Comparison of ENCODE assay signal across 8 cellular contexts in the genomic region with DNA sequence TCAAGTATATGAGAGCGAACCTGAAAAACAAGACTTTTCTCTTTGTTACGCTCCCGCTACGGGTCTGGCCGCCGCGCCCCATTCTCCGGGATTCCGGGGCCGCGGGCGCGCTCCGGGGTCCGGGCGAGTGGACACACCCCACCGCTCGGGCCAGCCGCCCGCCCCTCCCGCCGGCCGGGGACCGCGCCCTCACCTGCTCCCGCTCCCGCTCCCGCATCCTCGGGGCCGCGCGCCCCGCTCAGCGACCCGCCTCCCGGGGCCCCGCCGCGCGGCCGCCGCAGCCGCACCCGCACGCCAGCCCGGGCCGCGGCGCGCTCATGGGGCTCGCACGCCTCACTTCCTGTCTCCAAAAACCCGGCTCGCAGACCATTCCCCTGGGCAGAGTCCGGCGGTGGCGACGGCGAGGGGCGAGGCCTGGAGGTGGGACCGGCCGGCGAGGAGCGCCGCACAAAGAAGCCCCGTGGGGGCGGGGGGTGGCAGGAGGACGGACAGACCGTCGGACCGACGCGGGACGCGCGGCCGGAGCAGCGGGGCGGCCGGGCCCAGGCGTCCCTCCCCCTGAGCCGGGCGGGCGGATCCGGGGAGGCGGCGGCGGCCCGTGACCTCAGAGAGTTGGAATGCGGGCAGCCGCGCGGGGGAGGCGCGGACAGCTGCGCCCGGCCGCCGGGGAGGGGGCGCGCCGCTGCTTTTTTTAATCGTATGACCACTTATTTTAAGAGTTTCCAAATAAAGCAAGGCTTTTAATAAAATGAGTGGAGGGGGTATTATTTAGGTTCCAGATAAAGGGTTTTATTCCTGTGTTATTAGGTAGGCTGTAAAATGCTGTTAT. TPM values are rescaled to one million over a fixed set of nuclear protein-coding genes. Genes with fewer than 3 reads are reported as not detected.
DNase-seq lines count a peak whose midpoint lies in the region; ATAC-seq, FAIRE-seq and TF ChIP-seq lines count a peak whose summit lies in the region.

PTPN21 (minus strand) TSS at position 550 of the 829 bp plus-strand sequence. CDS start 4,590 bp downstream, outside the sequence.

- peaks cover 15 to 48% (median 33%) of the 10 kb centered on the region in 4 donors for H3K4me1 Mint-ChIP-seq in CD4-positive, CD25-positive, alpha-beta regulatory T cell
- peaks cover 15% of the 10 kb centered on the region for H3K4me1 Mint-ChIP-seq in astrocyte (ENCODE audit: low read depth, unreplicated experiment)

- peaks cover 43% of the 10 kb centered on the region for H3K79me2 ChIP-seq in astrocyte (ENCODE audit: insufficient read depth, low read length)

- H3K27me3 Mint-ChIP-seq in CD4-positive, CD25-positive, alpha-beta regulatory T cell: peaks cover 79% of the 10 kb centered on the region
- H3K27me3 Mint-ChIP-seq in astrocyte (ENCODE audit: low read depth, unreplicated experiment): no peaks in the 10 kb centered on the region

- H3K4me2 ChIP-seq in astrocyte (ENCODE audit: low read length): peak within 1 kb of the TSS; percentile 89

- ATAC-seq in CD4-positive, CD25-positive, alpha-beta regulatory T cell (ENCODE audit: low read depth in 2 of 2): no peak
- ATAC-seq in left cardiac atrium (peak; percentile 88 to 93), HG02870 (IDR thresholded peaks at IDR 0.05; ENCODE audit: unreplicated experiment) (no peak)

- H3K4me1 ChIP-seq in CD4-positive, CD25-positive, alpha-beta regulatory T cell (ENCODE audit: control insufficient read depth, insufficient read depth, low read length, poor library complexity, severe bottlenecking): peaks cover 37% of the 10 kb centered on the region
- H3K4me1 ChIP-seq in astrocyte (ENCODE audit: insufficient read depth, low read length) (peaks cover 27% of the 10 kb centered on the region), ovary (ENCODE audit: insufficient read depth) (peaks cover 2% of the 10 kb centered on the region)

- peak within 1 kb of the TSS; percentile 91 for H3K9ac ChIP-seq in astrocyte (ENCODE audit: low read length)

- H3K27me3 ChIP-seq in CD4-positive, CD25-positive, alpha-beta regulatory T cell (ENCODE audit: control insufficient read depth, insufficient read depth, low read length): peaks cover 42% of the 10 kb centered on the region
- H3K27me3 ChIP-seq in astrocyte (ENCODE audit: insufficient read depth, low read length) (no peaks in the 10 kb centered on the region), ovary (no peaks in the 10 kb centered on the region)

- TF ChIP-seq CTCF in astrocyte (IDR thresholded peaks at IDR 0.05; ENCODE audit: insufficient read depth, low read depth, low read length) (no peak), ovary (IDR thresholded peaks at IDR 0.05) (no peak)

- peaks cover 0 to 3% (median 0%) of the 10 kb centered on the region in 7 donors for H3K9me3 Mint-ChIP-seq in CD4-positive, CD25-positive, alpha-beta regulatory T cell
- H3K9me3 Mint-ChIP-seq in astrocyte (ENCODE audit: unreplicated experiment): no peaks in the 10 kb centered on the region

- H3K36me3 ChIP-seq in CD4-positive, CD25-positive, alpha-beta regulatory T cell (ENCODE audit: control insufficient read depth, insufficient read depth, low read length): no peaks in the 10 kb centered on the region
- H3K36me3 ChIP-seq in astrocyte (ENCODE audit: insufficient read depth, low read length): no peaks in the 10 kb centered on the region
- H3K36me3 ChIP-seq in ovary: no peaks in the 10 kb centered on the region

- no peak within 1 kb of the TSS for H3K27ac ChIP-seq in CD4-positive, CD25-positive, alpha-beta regulatory T cell (ENCODE audit: insufficient read depth, low read length, poor library complexity, severe bottlenecking)
- H3K27ac ChIP-seq in astrocyte (ENCODE audit: low read depth, low read length) (peak within 1 kb of the TSS; percentile 70), ovary (peak within 1 kb of the TSS; percentile 83 to 88)

- peak; percentile 71 for TF ChIP-seq POLR2A in ovary (IDR thresholded peaks at IDR 0.05)

- no peak for TF ChIP-seq EP300 in ovary (IDR thresholded peaks at IDR 0.05)

- peaks cover 27% of the 10 kb centered on the region for H4K20me1 ChIP-seq in astrocyte (ENCODE audit: insufficient read depth, low read length)

- FAIRE-seq in GM19239 (lab: Jason Lieb, UNC) (no peak), astrocyte (lab: Jason Lieb, UNC) (no peak)

- intact Hi-C loops in left cardiac atrium (cut with DNase I): loop anchor here in 1 of 2 donors (10.0 kb wide), 1 partner anchor 60 kb away; no protein-coding TSS in a partner anchor
- intact Hi-C loops in ovary (cut with DNase I): loop anchor here (5.0 to 10.0 kb wide), 4 partner anchors 60 to 352 kb away; partner anchors contain the start of gene SPATA7 (in 1 of the 4)

- 0 to 1% (median 1%) methylated on average over 54 to 103 of the region's 103 CpGs for WGBS in ovary, 3 donors

- peak within 1 kb of the TSS in 1 of 3 donors; percentile 79 for H3K27ac Mint-ChIP-seq in CD4-positive, CD25-positive, alpha-beta regulatory T cell
- peak within 1 kb of the TSS; percentile 88 for H3K27ac Mint-ChIP-seq in astrocyte (ENCODE audit: unreplicated experiment)

- peak within 1 kb of the TSS; percentile 76 to 89 (median 78) for H3K4me3 Mint-ChIP-seq in CD4-positive, CD25-positive, alpha-beta regulatory T cell
- peak within 1 kb of the TSS; percentile 92 for H3K4me3 Mint-ChIP-seq in astrocyte (ENCODE audit: unreplicated experiment)

- peak within 1 kb of the TSS; percentile 49 for H2AFZ ChIP-seq in astrocyte (ENCODE audit: low read depth, low read length)

- H3K36me3 Mint-ChIP-seq in CD4-positive, CD25-positive, alpha-beta regulatory T cell: no peaks in the 10 kb centered on the region
- peaks cover 2% of the 10 kb centered on the region for H3K36me3 Mint-ChIP-seq in astrocyte (ENCODE audit: low read depth, unreplicated experiment)

- H3K9me3 ChIP-seq in CD4-positive, CD25-positive, alpha-beta regulatory T cell (ENCODE audit: control insufficient read depth in 2 of 2, low read length in 2 of 2): no peaks in the 10 kb centered on the region
- no peaks in the 10 kb centered on the region for H3K9me3 ChIP-seq in astrocyte (ENCODE audit: insufficient read depth, low read depth, low read length)
- H3K9me3 ChIP-seq in ovary: no peaks in the 10 kb centered on the region

- H3K4me3 ChIP-seq in CD4-positive, CD25-positive, alpha-beta regulatory T cell (ENCODE audit: low read depth, low read length): peak within 1 kb of the TSS; percentile 52
- H3K4me3 ChIP-seq in astrocyte (ENCODE audit: insufficient read depth, low read depth, low read length) (peak within 1 kb of the TSS; percentile 92), ovary (peak within 1 kb of the TSS; percentile 63)

- peak in 1 of 3 donors; percentile 7 for DNase-seq in CD4-positive, CD25-positive, alpha-beta regulatory T cell
- peak; percentile 42 for DNase-seq in GM19239 (ENCODE audit: insufficient read length, low spot score)
- DNase-seq in NCI-H2171 (lab: John Stamatoyannopoulos, UW): peak; percentile 32
- peak; percentile 47 for DNase-seq in astrocyte (ENCODE audit: low read depth)
- DNase-seq in left cardiac atrium: peak; percentile 85
- peak; percentile 82 to 90 (median 85) for DNase-seq in ovary
- DNase-seq in SIG-M5 (lab: John Stamatoyannopoulos, UW): no peak

RNA-seq across cellular contexts. Expression of gene PTPN21, which starts in this region (rescaled TPM):
- total RNA-seq in CD4-positive, CD25-positive, alpha-beta regulatory T cell: not detected
- polyA plus RNA-seq in CD4-positive, CD25-positive, alpha-beta regulatory T cell: not detected
- 30.1 and 30.2 TPM in 2 replicates for total RNA-seq in astrocyte
- 10 to 100 TPM; 33.5 to 35.0 TPM for total RNA-seq in left cardiac atrium
- total RNA-seq in ovary: 10 to 100 TPM; 12.0 to 42.6 (median 26.3) TPM
- polyA plus RNA-seq in ovary: 10 to 100 TPM; 19.1 to 76.7 TPM

Comparison
In these comparisons a context has a peak if more than half of its experiments do, and no peak if none do; other contexts are left out.
1. RNA of gene PTPN21 (total RNA-seq): 33.5 to 35.0 TPM in left cardiac atrium, 30.1 to 30.2 TPM in astrocyte and 12.0 to 42.6 TPM in ovary; not detected in CD4-positive, CD25-positive, alpha-beta regulatory T cell (single experiment); every median in the first group is over 10 times any median in the second.
2. RNA of gene PTPN21 (polyA plus RNA-seq): 19.1 to 76.7 TPM in ovary; not detected in CD4-positive, CD25-positive, alpha-beta regulatory T cell; every median in the first group is over 10 times any median in the second.
3. ATAC-seq: peak in left cardiac atrium (2 of 2); none in CD4-positive, CD25-positive, alpha-beta regulatory T cell (0 of 2) and HG02870 (single experiment).
4. Peak in every context shown above with its lines, with median percentiles within 50 percentile points of each other: H3K4me3 ChIP-seq.